1 cellular context compared by ENCODE assay signal in the genomic region with DNA sequence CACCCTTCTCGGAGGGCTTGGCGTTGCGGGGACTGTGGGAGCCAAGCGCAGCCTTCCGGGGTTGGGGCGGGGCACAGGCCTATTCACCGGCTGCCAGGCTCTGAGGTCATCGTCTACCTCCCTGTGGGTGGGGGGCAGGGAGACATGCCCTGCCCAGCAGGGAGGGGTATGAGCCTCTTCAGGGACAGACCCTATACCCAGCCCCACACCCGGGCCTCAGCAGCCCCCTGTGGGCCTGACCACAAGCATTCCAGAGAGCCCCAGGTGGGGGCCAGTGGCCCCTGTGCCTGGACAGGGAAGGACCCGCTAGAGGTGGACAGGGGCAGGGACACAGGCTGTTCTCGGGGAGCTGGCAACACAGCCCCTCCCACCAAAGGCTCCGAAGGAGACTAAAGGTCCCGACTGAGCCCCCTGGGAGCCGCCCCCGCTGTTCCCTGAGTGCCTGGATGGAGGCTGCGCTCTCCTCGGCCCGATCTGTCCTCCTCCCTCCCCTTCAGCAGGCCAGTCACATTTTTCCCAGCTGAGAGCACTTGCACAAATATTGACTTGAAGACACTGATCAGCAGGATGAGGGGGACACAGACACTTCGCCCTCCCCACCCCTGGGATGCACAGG.
TF ChIP-seq lines count a peak whose summit lies in the region.

No MANE protein-coding gene starts in this region.

TF ChIP-seq in GM12891, 5 proteins besides CTCF, POLR2A, EP300 and RAD21:
- TF ChIP-seq TAF1 (IDR thresholded peaks at IDR 0.05; ENCODE audit: low read depth, low read length) = no peak
- TF ChIP-seq POLR2AphosphoS5 (IDR thresholded peaks at IDR 0.05; ENCODE audit: low read depth, low read length) = no peak
- no peak for TF ChIP-seq POU2F2 (IDR thresholded peaks at IDR 0.05; ENCODE audit: low read depth, low read length)
- TF ChIP-seq PAX5 (IDR thresholded peaks at IDR 0.05; ENCODE audit: insufficient read depth, low read length, severe bottlenecking) = no peak
- TF ChIP-seq SPI1 (IDR thresholded peaks at IDR 0.05; ENCODE audit: low read depth, low read length) = no peak
